In genomic region chr7:155371884-155372781, GRCh38 we compare ENCODE assay signal across 8 cellular contexts.
DNase-seq lines count a peak whose midpoint lies in the region; ATAC-seq and TF ChIP-seq lines count a peak whose summit lies in the region.
"Had no signal": no experiment of that assay in that cellular context is flagged by ENCODE, and none has a peak within 500 bp of the region (broad histone marks: within the 10 kb centered on the region; RNA-seq: fewer than 3 reads in every experiment).

No MANE protein-coding gene starts in this region.

- peaks cover 88% of the 10 kb centered on the region for H3K27me3 ChIP-seq in HUES48 (ENCODE audit: control insufficient read depth, insufficient read depth, low read length)
- H3K27me3 ChIP-seq in spleen (replicated peaks in 1 of 7), result peaks cover 8 to 88% (median 74%) of the 10 kb centered on the region in 7 donors

- intact Hi-C loops in spleen (cut with DNase I; ENCODE audit: low total_unique reads), result loop anchor here (10.0 kb wide), 1 partner anchor 93 kb away; no protein-coding TSS in a partner anchor

- H3K4me3 ChIP-seq in HUES48 (ENCODE audit: low read depth, low read length) (peak overlapping the region; percentile 40; the same call in 1 of the 2 replicates), spleen (peak overlapping the region in 6 of 8 donors; percentile 16 to 63 (median 32))

- H3K36me3 ChIP-seq in HUES48 (ENCODE audit: control insufficient read depth, insufficient read depth, low read length) (no peaks in the 10 kb centered on the region), spleen (no peaks in the 10 kb centered on the region)
- H3K36me3 ChIP-seq: WERI-Rb-1 had no signal

- DNase-seq in erythroblast (lab: John Stamatoyannopoulos, UW) (peak; percentile 58 to 66), spleen (peak; percentile 82), NCI-H2196 (lab: John Stamatoyannopoulos, UW; ENCODE audit: unreplicated experiment) (no peak), GF-D8 (lab: John Stamatoyannopoulos, UW) (no peak), NCI-H1436 (lab: John Stamatoyannopoulos, UW) (no peak)
- DNase-seq: WERI-Rb-1 had no signal

- no peak overlapping the region for H3K9ac ChIP-seq in HUES48 (ENCODE audit: low read depth, low read length)

- H3K9me3 ChIP-seq in HUES48 (ENCODE audit: control insufficient read depth, insufficient read depth, low read length) (no peaks in the 10 kb centered on the region), spleen (no peaks in the 10 kb centered on the region)

- H3K4me1 ChIP-seq in HUES48 (ENCODE audit: control insufficient read depth, insufficient read depth, low read length), result 0 out of 2 replicates have a peak, but pooled peaks cover 7% of the 10 kb centered on the region
- H3K4me1 ChIP-seq in spleen, result peaks cover 35 to 52% (median 45%) of the 10 kb centered on the region in 6 donors

- peak in 5 of 11 experiments; percentile 23 to 57 (median 47) for TF ChIP-seq CTCF in spleen (IDR thresholded peaks at IDR 0.05 in 8 of 11, conservative IDR thresholded peaks at IDR 0.05 in 3 of 11)

- no peak overlapping the region for H3K27ac ChIP-seq in HUES48 (ENCODE audit: low read depth, low read length)
- H3K27ac ChIP-seq in spleen, result no peak overlapping the region
- H3K27ac ChIP-seq: WERI-Rb-1 had no signal

- 2 to 6% (median 4%) methylated on average over 47 to 82 of the region's 82 CpGs for WGBS in spleen, 5 donors

- ATAC-seq in GM18502 (IDR thresholded peaks at IDR 0.05; ENCODE audit: poor library complexity, unreplicated experiment), result peak; percentile 55

- TF ChIP-seq POLR2A in erythroblast (IDR thresholded peaks at IDR 0.05; ENCODE audit: low read length) (no peak), spleen (IDR thresholded peaks at IDR 0.05) (no peak)

Comparison
In these comparisons a context has a peak if more than half of its experiments do, and no peak if none do; other contexts are left out.
1. DNase-seq: peak in erythroblast (2 of 2) and spleen (single experiment); none in NCI-H2196 (single experiment), GF-D8 (single experiment) and NCI-H1436 (single experiment).